8 cellular contexts compared by ENCODE assay signal in the genomic region with DNA sequence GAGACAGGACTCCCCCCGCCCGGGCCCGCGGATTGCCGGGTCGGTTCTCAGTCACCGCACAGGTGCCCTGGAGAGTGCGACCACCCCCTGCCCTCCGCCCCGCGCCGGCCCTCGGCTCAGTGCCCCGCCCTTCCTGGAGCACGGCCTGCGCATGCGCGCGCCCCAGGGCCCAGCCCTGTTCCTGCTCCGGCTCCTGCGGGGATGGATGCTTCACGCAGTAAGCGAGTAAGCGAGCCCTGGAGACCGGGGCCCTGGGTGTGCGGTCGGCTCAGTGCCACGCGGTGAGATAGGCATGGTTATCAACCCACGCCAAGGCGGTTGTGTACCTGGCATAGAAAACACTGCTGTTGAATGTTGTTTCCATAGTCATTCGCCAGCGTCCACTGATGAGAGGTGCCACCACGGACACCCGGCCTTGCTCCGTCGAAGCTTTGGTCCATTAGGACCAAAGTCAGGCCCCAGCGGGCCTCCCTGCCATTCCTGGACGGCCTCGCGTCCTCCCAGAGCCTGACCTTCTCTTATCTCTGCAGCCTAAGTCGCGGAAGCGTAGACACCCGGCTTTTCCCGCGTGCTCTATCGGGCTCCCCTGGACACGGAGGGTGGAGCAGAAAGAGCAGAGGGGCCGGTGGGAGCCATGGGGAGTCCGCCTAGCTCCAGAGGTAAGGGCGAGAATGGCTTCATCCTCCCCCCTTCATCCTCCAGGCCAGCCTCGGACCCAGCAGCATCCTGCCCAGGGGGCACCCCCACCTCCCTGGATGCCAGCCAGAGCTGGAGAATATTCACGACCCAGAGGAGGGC.
DNase-seq lines count a peak whose midpoint lies in the region; ATAC-seq and TF ChIP-seq lines count a peak whose summit lies in the region.

No MANE protein-coding gene starts in this region.

- intact Hi-C loops in activated CD8-positive, alpha-beta T cell treated with anti-CD3 and anti-CD28 coated beads for 36 hours (cut with micrococcal nuclease): no loop called here
- intact Hi-C loops in mucosa of descending colon (cut with DNase I, micrococcal nuclease): no loop called here

- H3K4me3 Mint-ChIP-seq in activated CD8-positive, alpha-beta T cell treated with anti-CD3 and anti-CD28 coated beads for 36 hours: peak overlapping the region; percentile 66
- peak overlapping the region; percentile 74 to 75 for H3K4me3 Mint-ChIP-seq in effector memory CD8-positive, alpha-beta T cell

- peaks cover 10% of the 10 kb centered on the region for H3K4me1 Mint-ChIP-seq in activated CD8-positive, alpha-beta T cell treated with anti-CD3 and anti-CD28 coated beads for 36 hours (ENCODE audit: low read depth)
- peaks cover 3 to 6% of the 10 kb centered on the region in 2 donors for H3K4me1 Mint-ChIP-seq in effector memory CD8-positive, alpha-beta T cell (ENCODE audit: low read depth in 2 of 2)

- ATAC-seq in GM19043 (IDR thresholded peaks at IDR 0.05; ENCODE audit: low read depth, unreplicated experiment): peak; percentile 75
- peak; percentile 94 for ATAC-seq in HG03432 (IDR thresholded peaks at IDR 0.05; ENCODE audit: unreplicated experiment)
- peak; percentile 91 for ATAC-seq in activated CD8-positive, alpha-beta T cell treated with anti-CD3 and anti-CD28 coated beads for 36 hours
- peak; percentile 83 for ATAC-seq in effector memory CD8-positive, alpha-beta T cell (replicated peaks)
- ATAC-seq in mucosa of descending colon: peak; percentile 90

- H3K27ac Mint-ChIP-seq in activated CD8-positive, alpha-beta T cell treated with anti-CD3 and anti-CD28 coated beads for 36 hours: no peak overlapping the region
- peak overlapping the region in 1 of 2 donors; percentile 32 for H3K27ac Mint-ChIP-seq in effector memory CD8-positive, alpha-beta T cell

- DNase-seq in activated CD8-positive, alpha-beta T cell treated with anti-CD3 and anti-CD28 coated beads for 36 hours: peak; percentile 62
- peak; percentile 27 to 35 (median 34) for DNase-seq in effector memory CD8-positive, alpha-beta T cell
- DNase-seq in mucosa of descending colon: peak in 2 of 3 donors; percentile 57 to 67
- peak; percentile 2 to 59 for DNase-seq in stimulated activated CD8-positive, alpha-beta memory T cell treated with anti-CD3 and anti-CD28 coated beads, Interleukin-7, amount 100 ng/mL, for 4 hours (ENCODE audit: low read depth in 2 of 2)
- no peak for DNase-seq in cerebellum (ENCODE audit: low spot score)
- DNase-seq in NOMO-1 treated with DMSO at 0.1 percent for 48 hours (lab: John Stamatoyannopoulos, UW; ENCODE audit: unreplicated experiment): no peak

- H3K9me3 ChIP-seq in mucosa of descending colon: no peaks in the 10 kb centered on the region

- H3K9me3 Mint-ChIP-seq in activated CD8-positive, alpha-beta T cell treated with anti-CD3 and anti-CD28 coated beads for 36 hours: no peaks in the 10 kb centered on the region
- no peaks in the 10 kb centered on the region for H3K9me3 Mint-ChIP-seq in effector memory CD8-positive, alpha-beta T cell

- POLR2A ChIA-PET in activated CD8-positive, alpha-beta T cell treated with anti-CD3 and anti-CD28 coated beads for 36 hours (lab: Charles Lee): no interaction called here

- H3K36me3 Mint-ChIP-seq in activated CD8-positive, alpha-beta T cell treated with anti-CD3 and anti-CD28 coated beads for 36 hours (ENCODE audit: low read depth): no peaks in the 10 kb centered on the region
- H3K36me3 Mint-ChIP-seq in effector memory CD8-positive, alpha-beta T cell (ENCODE audit: insufficient read depth): no peaks in the 10 kb centered on the region

- peaks cover 20% of the 10 kb centered on the region for H3K27me3 Mint-ChIP-seq in activated CD8-positive, alpha-beta T cell treated with anti-CD3 and anti-CD28 coated beads for 36 hours
- H3K27me3 Mint-ChIP-seq in effector memory CD8-positive, alpha-beta T cell: peaks cover 9 to 43% of the 10 kb centered on the region in 2 donors

- peaks cover 7% of the 10 kb centered on the region for H3K4me1 ChIP-seq in mucosa of descending colon (ENCODE audit: low read depth)

- CTCF ChIA-PET in activated CD8-positive, alpha-beta T cell treated with anti-CD3 and anti-CD28 coated beads for 36 hours (lab: Charles Lee): no interaction called here

- no peak overlapping the region for H3K4me3 ChIP-seq in mucosa of descending colon

- no peaks in the 10 kb centered on the region for H3K36me3 ChIP-seq in mucosa of descending colon (ENCODE audit: low read depth)

- no peak for TF ChIP-seq CTCF in activated CD8-positive, alpha-beta T cell treated with anti-CD3 and anti-CD28 coated beads for 36 hours (IDR thresholded peaks at IDR 0.05)
- no peak for TF ChIP-seq CTCF in mucosa of descending colon (IDR thresholded peaks at IDR 0.05)

Comparison
In these comparisons a context has a peak if more than half of its experiments do, and no peak if none do; other contexts are left out.
1. DNase-seq: peak in activated CD8-positive, alpha-beta T cell treated with anti-CD3 and anti-CD28 coated beads for 36 hours (single experiment), effector memory CD8-positive, alpha-beta T cell (3 of 3), mucosa of descending colon (2 of 3) and stimulated activated CD8-positive, alpha-beta memory T cell treated with anti-CD3 and anti-CD28 coated beads, Interleukin-7, amount 100 ng/mL, for 4 hours (2 of 2); none in cerebellum (single experiment) and NOMO-1 treated with DMSO at 0.1 percent for 48 hours (single experiment).
2. Peak in every context shown above with its lines, with median percentiles within 50 percentile points of each other: ATAC-seq.